In the genomic region with DNA sequence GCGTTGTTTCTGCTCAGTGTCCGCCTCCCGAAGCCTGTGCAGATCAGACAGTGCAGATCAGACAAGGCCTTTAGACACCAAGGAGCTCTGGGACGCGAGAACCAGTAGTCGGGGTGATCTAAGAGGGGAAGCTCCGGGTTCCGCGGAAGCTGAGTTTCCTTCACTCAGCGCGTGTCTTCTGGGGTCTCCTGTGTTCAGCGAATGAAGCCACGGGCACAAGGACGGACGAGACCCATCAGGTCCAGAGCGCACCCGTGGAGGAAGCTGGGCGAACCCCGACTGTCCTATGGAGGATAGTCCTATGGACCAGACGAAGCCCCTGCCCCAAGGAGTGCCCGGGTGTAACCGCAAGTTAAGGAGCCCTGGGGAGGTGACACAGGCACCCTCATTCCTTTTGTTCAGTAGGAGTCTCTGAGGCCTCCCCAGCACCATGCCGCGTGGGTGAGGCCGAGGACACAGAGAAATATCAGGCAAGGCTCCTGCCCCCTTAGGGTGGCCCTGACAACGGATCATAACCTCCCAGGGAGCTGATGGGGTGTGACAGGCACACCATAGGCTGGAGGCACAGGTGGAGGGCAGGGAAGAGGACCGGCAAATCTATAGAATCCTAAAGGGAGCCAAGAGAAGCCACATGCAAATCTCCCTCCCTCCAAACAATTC, we compare ENCODE assay signal across 8 cellular contexts. TPM values are rescaled to one million over a fixed set of nuclear protein-coding genes. Genes with fewer than 3 reads are reported as not detected.
A peak's percentile ranks its signal among the peaks of the same experiment; 100 is the strongest.
DNase-seq lines count a peak whose midpoint lies in the region; ATAC-seq and TF ChIP-seq lines count a peak whose summit lies in the region.

No MANE protein-coding gene starts in this region.

- H3K9me3 ChIP-seq in HEK293 (ENCODE audit: control insufficient read depth, insufficient read depth, low read depth, low read length) (no peaks in the 10 kb centered on the region), OCI-LY1 (ENCODE audit: low read length) (no peaks in the 10 kb centered on the region), left lung (no peaks in the 10 kb centered on the region), stomach (no peaks in the 10 kb centered on the region)

- peak overlapping the region; percentile 88 for H3K9ac ChIP-seq in OCI-LY1 (ENCODE audit: low read length)

- H4K20me1 ChIP-seq in OCI-LY1 (ENCODE audit: insufficient read depth, low read length): no peaks in the 10 kb centered on the region

- H3K27ac ChIP-seq in HEK293 (ENCODE audit: extremely low read depth, low read depth, low read length) (peak overlapping the region; percentile 84), OCI-LY1 (ENCODE audit: low read depth, low read length, poor library complexity, severe bottlenecking) (peak overlapping the region; percentile 92), left lung (peak overlapping the region; percentile 96 to 97), stomach (peak overlapping the region; percentile 89 to 97 (median 93))

- H3K4me1 ChIP-seq in HEK293 (ENCODE audit: control insufficient read depth, insufficient read depth, low read length) (peaks cover 22% of the 10 kb centered on the region), OCI-LY1 (ENCODE audit: insufficient read depth, low read length, severe bottlenecking) (peaks cover 44% of the 10 kb centered on the region), left lung (peaks cover 30 to 55% of the 10 kb centered on the region in 2 donors), stomach (peaks cover 43 to 61% (median 57%) of the 10 kb centered on the region in 4 donors)

- H3K79me2 ChIP-seq in OCI-LY1 (ENCODE audit: insufficient read depth, low read length): no peaks in the 10 kb centered on the region

- 18 to 44% (median 23%) methylated on average over 22 to 27 of the region's 27 CpGs for WGBS in stomach, 5 donors

- peak overlapping the region; percentile 93 for H3K4me2 ChIP-seq in OCI-LY1 (ENCODE audit: low read length)

- H3K36me3 ChIP-seq in HEK293 (ENCODE audit: control insufficient read depth in 2 of 2, insufficient read depth in 1 of 2, low read length in 2 of 2): peaks cover 8 to 35% of the 10 kb centered on the region in 2 experiments; a peak in 2 of 3 replicates
- peaks cover 38% of the 10 kb centered on the region for H3K36me3 ChIP-seq in OCI-LY1 (ENCODE audit: insufficient read depth, low read length)
- H3K36me3 ChIP-seq in left lung: peaks cover 0 to 33% of the 10 kb centered on the region in 2 donors
- H3K36me3 ChIP-seq in stomach: peaks cover 22 to 32% (median 26%) of the 10 kb centered on the region in 4 donors

- peaks cover 16% of the 10 kb centered on the region for H3K27me3 Mint-ChIP-seq in brain

- no peaks in the 10 kb centered on the region for H3F3A ChIP-seq in OCI-LY1 (ENCODE audit: insufficient read depth, low read length)

- TF ChIP-seq POLR2A in stomach (IDR thresholded peaks at IDR 0.05): no peak

- peaks cover 60% of the 10 kb centered on the region for H3K4me1 Mint-ChIP-seq in brain

- POLR2A ChIA-PET in HEK293 (lab: Yijun Ruan, JAX): interaction anchor here (0.6 to 7.3 kb wide), 8 partner anchors 15 to 305 kb away, joined by 3 to 62 read pairs (median 4); a partner anchor contains a TSS

- H3K27ac Mint-ChIP-seq in brain: peak overlapping the region; percentile 97 to 100 (median 98)

- ATAC-seq in left lung: peak; percentile 9
- ATAC-seq in GM21737 (IDR thresholded peaks at IDR 0.05; ENCODE audit: unreplicated experiment): no peak

- DNase-seq in D341Med (ENCODE audit: low spot score) (peak; percentile 70), left lung (no peak), stomach (no peak), SW 1271 (lab: John Stamatoyannopoulos, UW) (no peak)

- intact Hi-C loops in left lung (cut with DNase I): loop anchor here in 1 of 2 donors (10.0 kb wide), 1 partner anchor 80 kb away; no protein-coding TSS in a partner anchor
- intact Hi-C loops in stomach (cut with DNase I; ENCODE audit: low total_unique reads): no loop called here

- no peaks in the 10 kb centered on the region for H3K27me3 ChIP-seq in OCI-LY1 (ENCODE audit: insufficient read depth, low read length)
- no peaks in the 10 kb centered on the region for H3K27me3 ChIP-seq in left lung
- no peaks in the 10 kb centered on the region for H3K27me3 ChIP-seq in stomach

- CTCF ChIA-PET in HEK293 (lab: Yijun Ruan, JAX): interaction anchor here (0.5 to 3.2 kb wide), 9 partner anchors 57 to 372 kb away, joined by 3 to 23 read pairs (median 3); no protein-coding TSS in a partner anchor

- TF ChIP-seq EP300 in stomach (IDR thresholded peaks at IDR 0.05): no peak

- peaks cover 36% of the 10 kb centered on the region for H3K36me3 Mint-ChIP-seq in brain

- H2AFZ ChIP-seq in OCI-LY1 (ENCODE audit: low read length): no peak overlapping the region

- no peak for TF ChIP-seq CTCF in HEK293 (tag by site-specific recombination; IDR thresholded peaks at IDR 0.05)
- no peak for TF ChIP-seq CTCF in OCI-LY1 (IDR thresholded peaks at IDR 0.05; ENCODE audit: low read length)
- TF ChIP-seq CTCF in brain (conservative IDR thresholded peaks at IDR 0.05): no peak
- TF ChIP-seq CTCF in left lung (IDR thresholded peaks at IDR 0.05): no peak
- no peak for TF ChIP-seq CTCF in stomach (IDR thresholded peaks at IDR 0.05)

- H3K9me2 ChIP-seq in OCI-LY1 (ENCODE audit: low read depth, low read length): no peaks in the 10 kb centered on the region

- peaks cover 0 to 7% (median 2%) of the 10 kb centered on the region in 5 experiments for H3K9me3 Mint-ChIP-seq in brain

- H3K4me3 Mint-ChIP-seq in brain: peak overlapping the region; percentile 98 to 100 (median 99)

- H3K4me3 ChIP-seq in HEK293 (ENCODE audit: low read depth, low read length): peak overlapping the region; percentile 66
- H3K4me3 ChIP-seq in OCI-LY1 (ENCODE audit: low read depth, low read length, poor library complexity, severe bottlenecking): peak overlapping the region; percentile 94
- peak overlapping the region; percentile 86 to 91 for H3K4me3 ChIP-seq in left lung
- H3K4me3 ChIP-seq in stomach: peak overlapping the region; percentile 79 to 90 (median 88)

TF ChIP-seq in HEK293, 187 proteins besides CTCF, POLR2A, EP300 and RAD21 (continues in another document):
- TF ChIP-seq GLIS2 (tag by site-specific recombination; IDR thresholded peaks at IDR 0.05): peak; percentile 40; the same call in 1 of the 2 replicates
- no peak for TF ChIP-seq ZNF146 (tag by site-specific recombination; IDR thresholded peaks at IDR 0.05)
- no peak for TF ChIP-seq ZNF394 (tag by site-specific recombination; IDR thresholded peaks at IDR 0.05; ENCODE audit: borderline replicate concordance)
- TF ChIP-seq ZNF121 (tag by site-specific recombination; IDR thresholded peaks at IDR 0.05): no peak
- TF ChIP-seq ZNF473 (tag by site-specific recombination; IDR thresholded peaks at IDR 0.05): no peak
- TF ChIP-seq, protein P1, sequence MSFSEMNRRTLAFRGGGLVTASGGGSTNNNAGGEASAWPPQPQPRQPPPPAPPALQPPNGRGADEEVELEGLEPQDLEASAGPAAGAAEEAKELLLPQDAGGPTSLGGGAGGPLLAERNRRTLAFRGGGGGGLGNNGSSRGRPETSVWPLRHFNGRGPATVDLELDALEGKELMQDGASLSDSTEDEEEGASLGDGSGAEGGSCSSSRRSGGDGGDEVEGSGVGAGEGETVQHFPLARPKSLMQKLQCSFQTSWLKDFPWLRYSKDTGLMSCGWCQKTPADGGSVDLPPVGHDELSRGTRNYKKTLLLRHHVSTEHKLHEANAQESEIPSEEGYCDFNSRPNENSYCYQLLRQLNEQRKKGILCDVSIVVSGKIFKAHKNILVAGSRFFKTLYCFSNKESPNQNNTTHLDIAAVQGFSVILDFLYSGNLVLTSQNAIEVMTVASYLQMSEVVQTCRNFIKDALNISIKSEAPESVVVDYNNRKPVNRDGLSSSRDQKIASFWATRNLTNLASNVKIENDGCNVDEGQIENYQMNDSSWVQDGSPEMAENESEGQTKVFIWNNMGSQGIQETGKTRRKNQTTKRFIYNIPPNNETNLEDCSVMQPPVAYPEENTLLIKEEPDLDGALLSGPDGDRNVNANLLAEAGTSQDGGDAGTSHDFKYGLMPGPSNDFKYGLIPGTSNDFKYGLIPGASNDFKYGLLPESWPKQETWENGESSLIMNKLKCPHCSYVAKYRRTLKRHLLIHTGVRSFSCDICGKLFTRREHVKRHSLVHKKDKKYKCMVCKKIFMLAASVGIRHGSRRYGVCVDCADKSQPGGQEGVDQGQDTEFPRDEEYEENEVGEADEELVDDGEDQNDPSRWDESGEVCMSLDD (tag by site-specific recombination; IDR thresholded peaks at IDR 0.05): no peak
- no peak for TF ChIP-seq ZNF747 (tag by site-specific recombination; IDR thresholded peaks at IDR 0.05)
- 0 out of 2 replicates have a peak, but pooled peaks have one; percentile 25 for TF ChIP-seq ZBTB48 (tag by site-specific recombination; IDR thresholded peaks at IDR 0.05)
- TF ChIP-seq ZNF549 (tag by site-specific recombination; IDR thresholded peaks at IDR 0.05): no peak
- TF ChIP-seq ZNF596 (tag by site-specific recombination; IDR thresholded peaks at IDR 0.05): no peak
- no peak for TF ChIP-seq ZNF341 (tag by site-specific recombination; IDR thresholded peaks at IDR 0.05; ENCODE audit: low read depth)
- TF ChIP-seq ZNF670 (tag by site-specific recombination; IDR thresholded peaks at IDR 0.05; ENCODE audit: low read depth): no peak
- TF ChIP-seq TRIM28 (IDR thresholded peaks at IDR 0.05; ENCODE audit: borderline replicate concordance, low read length): no peak
- no peak for TF ChIP-seq KLF8 (tag by site-specific recombination; IDR thresholded peaks at IDR 0.05)
- TF ChIP-seq ZNF529 (tag by site-specific recombination; IDR thresholded peaks at IDR 0.05; ENCODE audit: insufficient replicate concordance): no peak

RNA-seq across cellular contexts. Expression of a gene that starts 0.6 kb away (rescaled TPM):
- polyA plus RNA-seq in brain (ENCODE audit: insufficient read depth, low read depth, low replicate concordance): 2.9 TPM
- total RNA-seq in left lung: 10 to 100 TPM; 25.3 to 33.9 TPM
- total RNA-seq in stomach: 100 to 1,000 TPM in 1 of 5 donors, 10 to 100 TPM in 1, 1 to 10 TPM in 1, not detected in 2; 5.4 to 504 (median 36.1) TPM
- polyA plus RNA-seq in stomach: under 1 TPM in 2 of 3 donors, not detected in 1; 0.75 to 0.83 TPM

RNA-seq across cellular contexts. Expression of a gene that starts 1.0 kb away (rescaled TPM):
- 2,617 TPM for polyA plus RNA-seq in brain (ENCODE audit: insufficient read depth, low read depth, low replicate concordance)
- total RNA-seq in left lung: 1,000 to 10,000 TPM; 1,601 to 1,774 TPM
- total RNA-seq in stomach: 100 to 1,000 TPM in 4 of 5 donors, 10 to 100 TPM in 1; 47.5 to 854 (median 193) TPM
- polyA plus RNA-seq in stomach: 1,000 to 10,000 TPM; 2,029 to 2,388 (median 2,037) TPM

RNA-seq across cellular contexts. Expression of a gene that starts 8.1 kb away (rescaled TPM):
- not detected for polyA plus RNA-seq in brain (ENCODE audit: insufficient read depth, low read depth, low replicate concordance)
- total RNA-seq in left lung: 1 to 10 TPM in 1 of 2 donors, not detected in 1; 9.3 TPM
- not detected for total RNA-seq in stomach
- 1 to 10 TPM in 1 of 3 donors, under 1 TPM in 1, not detected in 1; 0.68 to 1.3 TPM for polyA plus RNA-seq in stomach

RNA-seq across cellular contexts. Expression of a gene that starts 14.4 kb away (rescaled TPM):
- polyA plus RNA-seq in brain (ENCODE audit: insufficient read depth, low read depth, low replicate concordance): 0.41 TPM
- total RNA-seq in left lung: under 1 TPM; 0.10 to 0.44 TPM
- 1 to 10 TPM in 2 of 5 donors, not detected in 3; 1.3 TPM for total RNA-seq in stomach
- 10 to 100 TPM in 1 of 3 donors, 1 to 10 TPM in 2; 1.0 to 17.4 (median 1.4) TPM for polyA plus RNA-seq in stomach

RNA-seq across cellular contexts. Expression of a gene that starts 21.6 kb away (rescaled TPM):
- polyA plus RNA-seq in brain (ENCODE audit: insufficient read depth, low read depth, low replicate concordance): not detected
- total RNA-seq in left lung: not detected
- total RNA-seq in stomach: not detected
- polyA plus RNA-seq in stomach: not detected
